Comparison of ENCODE assay signal across 1 cellular context in genomic region chr5:169300468-169301385, GRCh38.
TF ChIP-seq lines count a peak whose summit lies in the region.

Gene SLIT3, minus strand, starts transcription at chr5:169301139. Its CDS starts 430 bp downstream, at chr5:169300709.

TF ChIP-seq in H1, 55 proteins besides CTCF, POLR2A, EP300 and RAD21:
- 0 out of 2 replicates have a peak, but pooled peaks have one; percentile 17 for TF ChIP-seq TAF1 (IDR thresholded peaks at IDR 0.05; ENCODE audit: low read depth, low read length)
- TF ChIP-seq SP4 (IDR thresholded peaks at IDR 0.05; ENCODE audit: low read length): no peak
- TF ChIP-seq SP1 (IDR thresholded peaks at IDR 0.05; ENCODE audit: low read depth, low read length): no peak
- TF ChIP-seq POU5F1 (IDR thresholded peaks at IDR 0.05; ENCODE audit: low read depth, low read length): no peak
- TF ChIP-seq BRCA1 (IDR thresholded peaks at IDR 0.05; ENCODE audit: low read depth, low read length): no peak
- TF ChIP-seq USF2 (IDR thresholded peaks at IDR 0.05; ENCODE audit: low read length): no peak
- TF ChIP-seq E2F6 (IDR thresholded peaks at IDR 0.05): no peak
- TF ChIP-seq ATF3 (IDR thresholded peaks at IDR 0.05; ENCODE audit: insufficient read depth, low read depth, low read length): no peak
- no peak for TF ChIP-seq SRF (IDR thresholded peaks at IDR 0.05; ENCODE audit: low read depth, low read length)
- TF ChIP-seq PHF8 (conservative IDR thresholded peaks at IDR 0.05; ENCODE audit: low read depth, low read length): no peak
- 0 out of 2 replicates have a peak, but pooled peaks have one; percentile 23 for TF ChIP-seq SUZ12 (IDR thresholded peaks at IDR 0.05; ENCODE audit: low read length)
- no peak for TF ChIP-seq KDM1A (IDR thresholded peaks at IDR 0.05; ENCODE audit: borderline replicate concordance, low read length)
- no peak for TF ChIP-seq MAX (IDR thresholded peaks at IDR 0.05)
- no peak for TF ChIP-seq GTF2F1 (IDR thresholded peaks at IDR 0.05; ENCODE audit: borderline replicate concordance, low read depth, low read length)
- TF ChIP-seq NRF1 (IDR thresholded peaks at IDR 0.05; ENCODE audit: low read depth, low read length): no peak
- TF ChIP-seq SAP30 (IDR thresholded peaks at IDR 0.05; ENCODE audit: insufficient read depth, insufficient replicate concordance, low read length): no peak
- no peak for TF ChIP-seq CBX8 (IDR thresholded peaks at IDR 0.05; ENCODE audit: borderline replicate concordance, low read depth, low read length)
- no peak for TF ChIP-seq RXRA (IDR thresholded peaks at IDR 0.05; ENCODE audit: insufficient read depth, low read depth, low read length)
